Comparison of ENCODE assay signal across 15 cellular contexts in genomic region chr6:15499591-15499990, GRCh38.
"Had no signal": no experiment of that assay in that cellular context is flagged by ENCODE, and none has a peak within 500 bp of the region (broad histone marks: within the 10 kb centered on the region; RNA-seq: fewer than 3 reads in every experiment).

No MANE protein-coding gene starts in this region.

- H3K27me3 Mint-ChIP-seq: activated CD4-positive, alpha-beta memory T cell treated with anti-CD3 and anti-CD28 coated beads, Interleukin-2, amount 10 ng/mL, durations not matched to agents 7 days and 5 days; activated naive CD8-positive, alpha-beta T cell treated with anti-CD3 and anti-CD28 coated beads, Interleukin-2, amount 10 ng/mL, durations not matched to agents 7 days and 5 days; naive thymus-derived CD4-positive, alpha-beta T cell; stimulated activated naive CD8-positive, alpha-beta T cell treated with anti-CD3 and anti-CD28 coated beads, Interleukin-15, Interleukin-2, amounts not matched to agents 100 ng/mL and 50 ng/mL, for 24 hours had no signal

- H3K9me3 ChIP-seq: neutrophil had no signal

- H3K4me3 ChIP-seq: cardiac muscle cell, dorsolateral prefrontal cortex, SK-N-MC had no signal

- H3K27ac Mint-ChIP-seq: activated CD4-positive, alpha-beta memory T cell treated with anti-CD3 and anti-CD28 coated beads, Interleukin-2, amount 10 ng/mL, durations not matched to agents 7 days and 5 days had no signal

- H3K27me3 ChIP-seq: cardiac muscle cell, dorsolateral prefrontal cortex, neutrophil had no signal

- H3K36me3 ChIP-seq: cardiac muscle cell had no signal

- DNase-seq: activated CD4-positive, alpha-beta memory T cell treated with anti-CD3 and anti-CD28 coated beads, Interleukin-2, amount 10 ng/mL, durations not matched to agents 7 days and 5 days; activated CD4-positive, alpha-beta T cell treated with anti-CD3 and anti-CD28 coated beads for 48 hours; activated CD4-positive, CD25-positive, alpha-beta regulatory T cell; activated gamma-delta T cell; activated naive CD8-positive, alpha-beta T cell treated with anti-CD3 and anti-CD28 coated beads, Interleukin-2, amount 10 ng/mL, durations not matched to agents 7 days and 5 days; activated T-cell treated with anti-CD3 and anti-CD28 coated beads, Interleukin-2, amount 50 U/mL, for 1 hour; amygdala; mesendoderm; naive thymus-derived CD4-positive, alpha-beta T cell; trophoblast cell had no signal

- H3K9me3 Mint-ChIP-seq: activated CD4-positive, alpha-beta memory T cell treated with anti-CD3 and anti-CD28 coated beads, Interleukin-2, amount 10 ng/mL, durations not matched to agents 7 days and 5 days; activated naive CD8-positive, alpha-beta T cell treated with anti-CD3 and anti-CD28 coated beads, Interleukin-2, amount 10 ng/mL, durations not matched to agents 7 days and 5 days; stimulated activated naive CD8-positive, alpha-beta T cell treated with anti-CD3 and anti-CD28 coated beads, Interleukin-15, Interleukin-2, amounts not matched to agents 100 ng/mL and 50 ng/mL, for 24 hours had no signal

- H3K27ac ChIP-seq: cardiac muscle cell, neutrophil, SK-N-MC had no signal

- H3K4me3 Mint-ChIP-seq: activated CD4-positive, alpha-beta memory T cell treated with anti-CD3 and anti-CD28 coated beads, Interleukin-2, amount 10 ng/mL, durations not matched to agents 7 days and 5 days; activated naive CD8-positive, alpha-beta T cell treated with anti-CD3 and anti-CD28 coated beads, Interleukin-2, amount 10 ng/mL, durations not matched to agents 7 days and 5 days; naive thymus-derived CD4-positive, alpha-beta T cell; stimulated activated naive CD8-positive, alpha-beta T cell treated with anti-CD3 and anti-CD28 coated beads, Interleukin-15, Interleukin-2, amounts not matched to agents 100 ng/mL and 50 ng/mL, for 24 hours had no signal

- ATAC-seq: naive thymus-derived CD4-positive, alpha-beta T cell had no signal
